ENCODE assay signal across 10 cellular contexts in genomic region chr6:22880686-22881433, GRCh38.
DNase-seq lines count a peak whose midpoint lies in the region; ATAC-seq and TF ChIP-seq lines count a peak whose summit lies in the region.
"Had no signal": no experiment of that assay in that cellular context is flagged by ENCODE, and none has a peak within 500 bp of the region (broad histone marks: within the 10 kb centered on the region; RNA-seq: fewer than 3 reads in every experiment).

No MANE protein-coding gene starts in this region.

- no peak overlapping the region for H2BK15ac ChIP-seq in mesenchymal stem cell (ENCODE audit: low read depth, poor library complexity, severe bottlenecking)

- peaks cover 3% of the 10 kb centered on the region for H3K4me1 ChIP-seq in mesenchymal stem cell (ENCODE audit: control insufficient read depth, insufficient read depth, low read depth, low read length)

- no peak for TF ChIP-seq RAD21 in Ishikawa (IDR thresholded peaks at IDR 0.05; ENCODE audit: low read depth)

- DNase-seq in A172 (ENCODE audit: low spot score), result peak; percentile 87
- DNase-seq in epidermal melanocyte (ENCODE audit: insufficient read length, low spot score), result peak; percentile 69
- DNase-seq in mesenchymal stem cell, result peak; percentile 94
- DNase-seq in nucleus accumbens (lab: John Stamatoyannopoulos, UW), result no peak
- no peak for DNase-seq in NCI-H1092 treated with DMSO at 0.1 percent for 48 hours (lab: John Stamatoyannopoulos, UW)
- DNase-seq: activated naive CD8-positive, alpha-beta T cell treated with anti-CD3 and anti-CD28 coated beads, Interleukin-2, amount 10 ng/mL, durations not matched to agents 7 days and 5 days; SIG-M5 had no signal

- no peak overlapping the region for H3K23ac ChIP-seq in mesenchymal stem cell (ENCODE audit: low read length in 2 of 2)

- peak overlapping the region; percentile 99 for H3K27ac ChIP-seq in mesenchymal stem cell (ENCODE audit: low read length, poor library complexity, severe bottlenecking)

- no peaks in the 10 kb centered on the region for H3K79me1 ChIP-seq in mesenchymal stem cell (replicated peaks; ENCODE audit: low read length, poor library complexity, severe bottlenecking)

- H2BK120ac ChIP-seq in mesenchymal stem cell (ENCODE audit: low read depth, low read length), result no peak overlapping the region

- H2BK12ac ChIP-seq in mesenchymal stem cell (ENCODE audit: low read length in 2 of 2), result no peak overlapping the region

- H3K9ac ChIP-seq in mesenchymal stem cell (ENCODE audit: low read length), result peak overlapping the region; percentile 82

- no peak overlapping the region for H3K14ac ChIP-seq in mesenchymal stem cell (ENCODE audit: low read length in 2 of 2)

- no peak overlapping the region for H3K4ac ChIP-seq in mesenchymal stem cell (ENCODE audit: low read depth in 1 of 2, low read length in 2 of 2)

- no peak for TF ChIP-seq EP300 in Ishikawa (IDR thresholded peaks at IDR 0.05; ENCODE audit: borderline replicate concordance)

- peak overlapping the region in 1 of 2 experiments; percentile 49 for H3K4me3 ChIP-seq in mesenchymal stem cell (ENCODE audit: insufficient read depth in 1 of 2, low read depth in 1 of 2, low read length in 2 of 2)

- H3K18ac ChIP-seq in mesenchymal stem cell (ENCODE audit: low read depth in 1 of 2, low read length in 2 of 2), result no peak overlapping the region

- no peaks in the 10 kb centered on the region for H3K9me3 ChIP-seq in mesenchymal stem cell (ENCODE audit: control insufficient read depth, low read length)

- H3K36me3 ChIP-seq in mesenchymal stem cell (ENCODE audit: control insufficient read depth in 1 of 2, insufficient read depth in 2 of 2, low read depth in 1 of 2, low read length in 2 of 2), result no peaks in the 10 kb centered on the region

- H2AFZ ChIP-seq in mesenchymal stem cell (ENCODE audit: low read depth, low read length), result no peak overlapping the region

- WGBS in mesenchymal stem cell, result 0% methylated on average over 1 of the region's 3 CpGs

- H4K8ac ChIP-seq in mesenchymal stem cell (ENCODE audit: low read length), result no peak overlapping the region

- H4K91ac ChIP-seq in mesenchymal stem cell (ENCODE audit: low read length), result no peak overlapping the region

- H3K27me3 ChIP-seq in mesenchymal stem cell (ENCODE audit: control insufficient read depth in 1 of 2, insufficient read depth in 1 of 2, low read length in 2 of 2), result no peaks in the 10 kb centered on the region

- H3K4me2 ChIP-seq in mesenchymal stem cell (ENCODE audit: low read length, poor library complexity, severe bottlenecking), result no peak overlapping the region

- ATAC-seq in GM18517 (IDR thresholded peaks at IDR 0.05; ENCODE audit: unreplicated experiment) (no peak), GM19455 (IDR thresholded peaks at IDR 0.05; ENCODE audit: unreplicated experiment) (no peak)

- no peak overlapping the region for H2AK5ac ChIP-seq in mesenchymal stem cell (ENCODE audit: low read length, severe bottlenecking)

- no peak overlapping the region for H2BK5ac ChIP-seq in mesenchymal stem cell (ENCODE audit: low read depth, low read length, poor library complexity, severe bottlenecking)

TF ChIP-seq in Ishikawa, 13 proteins besides CTCF, POLR2A, EP300 and RAD21:
- TF ChIP-seq CEBPB (IDR thresholded peaks at IDR 0.05) (peak; percentile 27; the same call in 1 of the 2 replicates), FOXM1 (IDR thresholded peaks at IDR 0.05; ENCODE audit: borderline replicate concordance, low read depth) (no peak), NFIC (IDR thresholded peaks at IDR 0.05) (no peak), TEAD4 (IDR thresholded peaks at IDR 0.05) (peak; percentile 72), CREB1 (IDR thresholded peaks at IDR 0.05; ENCODE audit: low read depth) (no peak), REST (IDR thresholded peaks at IDR 0.05; ENCODE audit: low read depth) (no peak), MAX (IDR thresholded peaks at IDR 0.05) (no peak), TAF1 (IDR thresholded peaks at IDR 0.05; ENCODE audit: low read depth) (no peak), ZBTB7A (IDR thresholded peaks at IDR 0.05; ENCODE audit: low read depth) (no peak), EGR1 (IDR thresholded peaks at IDR 0.05) (no peak)

Comparison
In these comparisons a context has a peak if more than half of its experiments do, and no peak if none do; other contexts are left out.
1. DNase-seq: peak in A172 (single experiment), epidermal melanocyte (single experiment) and mesenchymal stem cell (single experiment); none in nucleus accumbens (0 of 56) and NCI-H1092 treated with DMSO at 0.1 percent for 48 hours (single experiment).